ENCODE assay signal across 34 cellular contexts in genomic region chr10:113986316-113986715, GRCh38.
"Had no signal": no experiment of that assay in that cellular context is flagged by ENCODE, and none has a peak within 500 bp of the region (broad histone marks: within the 10 kb centered on the region; RNA-seq: fewer than 3 reads in every experiment).

No MANE protein-coding gene starts in this region.

- DNase-seq: Karpas-422, Kasumi-1, MG63, MM.1S, MV-4-11, NCI-H1048, NCI-H1092, NCI-H1092 treated with DMSO at 0.1 percent for 48 hours, NCI-H1105, NCI-H1105 treated with DMSO at 0.1 percent for 48 hours, NCI-H1417, NCI-H1417 treated with DMSO at 0.1 percent for 48 hours, NCI-H1436, NCI-H1436 treated with DMSO at 0.1 percent for 48 hours, NCI-H146, NCI-H1694, NCI-H1694 treated with DMSO at 0.1 percent for 48 hours, NCI-H187, NCI-H187 treated with DMSO at 0.1 percent for 48 hours, NCI-H1930, NCI-H2029, NCI-H2029 treated with DMSO at 0.1 percent for 48 hours, NCI-H2081, NCI-H2081 treated with DMSO at 0.1 percent for 48 hours, NCI-H2107, NCI-H2171, NCI-H2171 treated with DMSO at 0.1 percent for 48 hours, NCI-H2227 treated with DMSO at 0.1 percent for 48 hours, NCI-H226, NCI-H345, NCI-H446, NCI-H446 treated with DMSO at 0.1 percent for 48 hours, NCI-H510A, NCI-H510A treated with DMSO at 0.1 percent for 48 hours had no signal

- H3K9me3 ChIP-seq: MG63 had no signal

- H3K27me3 ChIP-seq: MG63 had no signal

- H3K4me3 ChIP-seq: MG63 had no signal

- H3K36me3 ChIP-seq: MG63 had no signal
